Comparison of ENCODE assay signal across 8 cellular contexts in genomic region chr19:35268546-35269424, GRCh38. TPM values are rescaled to one million over a fixed set of nuclear protein-coding genes. Genes with fewer than 3 reads are reported as not detected.
A peak's percentile ranks its signal among the peaks of the same experiment; 100 is the strongest.
DNase-seq lines count a peak whose midpoint lies in the region; ATAC-seq and FAIRE-seq lines count a peak whose summit lies in the region.

TSS of gene USF2 (plus strand) at chr19:35268962. CDS start at chr19:35269102, 140 bp downstream.

- peak within 1 kb of the TSS; percentile 84 for H3K27ac ChIP-seq in SK-N-MC

- H3K27me3 Mint-ChIP-seq in activated naive CD8-positive, alpha-beta T cell treated with anti-CD3 and anti-CD28 coated beads for 36 hours = no peaks in the 10 kb centered on the region

- peak within 1 kb of the TSS; percentile 93 for H3K4me3 Mint-ChIP-seq in activated naive CD8-positive, alpha-beta T cell treated with anti-CD3 and anti-CD28 coated beads for 36 hours

- FAIRE-seq in urothelium cell line (lab: Jason Lieb, UNC) = no peak

- peak within 1 kb of the TSS; percentile 97 for H3K4me3 ChIP-seq in SK-N-MC

- ATAC-seq in GM21619 (IDR thresholded peaks at IDR 0.05; ENCODE audit: unreplicated experiment) = peak; percentile 28

- H3K9me3 Mint-ChIP-seq in activated naive CD8-positive, alpha-beta T cell treated with anti-CD3 and anti-CD28 coated beads for 36 hours = no peaks in the 10 kb centered on the region

- H3K27ac Mint-ChIP-seq in activated naive CD8-positive, alpha-beta T cell treated with anti-CD3 and anti-CD28 coated beads for 36 hours = peak within 1 kb of the TSS; percentile 96

- H3K9ac ChIP-seq in SK-N-MC (ENCODE audit: insufficient read length) = peak within 1 kb of the TSS; percentile 98

- H3K4me1 Mint-ChIP-seq in activated naive CD8-positive, alpha-beta T cell treated with anti-CD3 and anti-CD28 coated beads for 36 hours = peaks cover 27% of the 10 kb centered on the region

- H3K36me3 ChIP-seq in SK-N-MC (ENCODE audit: insufficient read depth, low read length) = peaks cover 28% of the 10 kb centered on the region; the same call in 1 of the 2 replicates

- DNase-seq in D341Med (ENCODE audit: low spot score) = peak; percentile 90
- DNase-seq in Kasumi-1 (lab: John Stamatoyannopoulos, UW) = peak; percentile 33 to 40
- no peak for DNase-seq in SK-N-MC (ENCODE audit: low read depth, low spot score)
- DNase-seq in activated naive CD8-positive, alpha-beta T cell treated with anti-CD3 and anti-CD28 coated beads for 36 hours = peak; percentile 75
- DNase-seq in glomerular endothelial cell (ENCODE audit: extremely low read depth, low read depth, low spot score) = no peak
- peak in 48 of 56 donors; percentile 24 to 86 (median 64) for DNase-seq in nucleus accumbens (lab: John Stamatoyannopoulos, UW)
- peak; percentile 79 for DNase-seq in urothelium cell line (ENCODE audit: low spot score)

- H3K36me3 Mint-ChIP-seq in activated naive CD8-positive, alpha-beta T cell treated with anti-CD3 and anti-CD28 coated beads for 36 hours = peaks cover 18% of the 10 kb centered on the region

- no peaks in the 10 kb centered on the region for H3K9me3 ChIP-seq in SK-N-MC (ENCODE audit: low read depth, low read length)

RNA-seq across cellular contexts. Expression of gene USF2, which starts in this region (rescaled TPM):
- total RNA-seq in activated naive CD8-positive, alpha-beta T cell treated with anti-CD3 and anti-CD28 coated beads for 36 hours = 100 to 1,000 TPM; 105 to 109 TPM
- total RNA-seq in glomerular endothelial cell = 73.1 and 80.6 TPM in 2 replicates

Comparison
In these comparisons a context has a peak if more than half of its experiments do, and no peak if none do; other contexts are left out.
1. DNase-seq: peak in D341Med (single experiment), Kasumi-1 (2 of 2), activated naive CD8-positive, alpha-beta T cell treated with anti-CD3 and anti-CD28 coated beads for 36 hours (single experiment), nucleus accumbens (48 of 56) and urothelium cell line (single experiment); none in SK-N-MC (single experiment) and glomerular endothelial cell (single experiment).